23 cellular contexts compared by ENCODE assay signal in the genomic region with DNA sequence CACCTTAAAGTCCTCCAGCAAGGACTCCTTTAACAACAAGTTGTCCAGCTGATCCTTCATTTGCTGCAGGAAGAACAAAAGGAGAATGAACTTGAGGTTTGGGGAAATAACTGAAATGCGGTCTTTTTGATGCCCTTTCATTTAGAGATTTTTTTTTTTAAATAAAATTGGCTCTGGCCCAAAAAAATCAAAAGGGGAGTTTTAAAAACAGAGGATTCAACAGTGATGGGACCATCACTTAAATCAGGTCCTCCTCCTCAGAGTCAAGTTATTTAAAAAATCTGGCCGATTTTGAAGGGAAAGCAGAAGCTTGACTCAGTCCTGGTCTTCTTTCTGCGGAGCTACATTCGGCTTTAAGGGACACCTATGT. TPM values are rescaled to one million over a fixed set of nuclear protein-coding genes. Genes with fewer than 3 reads are reported as not detected.
DNase-seq lines count a peak whose midpoint lies in the region; ATAC-seq and TF ChIP-seq lines count a peak whose summit lies in the region.
"Had no signal": no experiment of that assay in that cellular context is flagged by ENCODE, and none has a peak within 500 bp of the region (broad histone marks: within the 10 kb centered on the region; RNA-seq: fewer than 3 reads in every experiment).

No MANE protein-coding gene starts in this region.

- no peak overlapping the region for H2AFZ ChIP-seq in Loucy (ENCODE audit: low read length)

- no peaks in the 10 kb centered on the region for H4K20me1 ChIP-seq in Loucy (ENCODE audit: insufficient read depth, low read length, poor library complexity, severe bottlenecking)

- no peaks in the 10 kb centered on the region for H3K9me2 ChIP-seq in Loucy (replicated peaks; ENCODE audit: low read depth, low read length)
- H3K9me2 ChIP-seq: SK-N-SH had no signal

- no peak overlapping the region for H3K4me3 ChIP-seq in left ventricle myocardium inferior
- H3K4me3 ChIP-seq in heart right ventricle = peak overlapping the region in 1 of 10 donors; percentile 49
- no peak overlapping the region for H3K4me3 ChIP-seq in Loucy (ENCODE audit: low read length, poor library complexity, severe bottlenecking)
- peak overlapping the region in 1 of 2 donors; percentile 39 for H3K4me3 ChIP-seq in left lung
- no peak overlapping the region for H3K4me3 ChIP-seq in thymus (ENCODE audit: low read length)
- H3K4me3 ChIP-seq: lung, prostate gland had no signal

- H3K27me3 ChIP-seq in left ventricle myocardium inferior (ENCODE audit: low read depth) = peaks cover 27% of the 10 kb centered on the region
- H3K27me3 ChIP-seq in heart right ventricle = peaks cover 0 to 22% (median 0%) of the 10 kb centered on the region in 7 donors
- no peaks in the 10 kb centered on the region for H3K27me3 ChIP-seq in Loucy (ENCODE audit: insufficient read depth, low read length, poor library complexity, severe bottlenecking)
- H3K27me3 ChIP-seq in left lung = peaks cover 0 to 4% of the 10 kb centered on the region in 2 donors
- H3K27me3 ChIP-seq in thymus (ENCODE audit: control insufficient read depth, insufficient read depth) = peaks cover 2% of the 10 kb centered on the region

- H3K36me3 ChIP-seq in left ventricle myocardium inferior (no peaks in the 10 kb centered on the region), heart right ventricle (no peaks in the 10 kb centered on the region), Loucy (ENCODE audit: insufficient read depth, low read length) (no peaks in the 10 kb centered on the region), left lung (peaks cover 0 to 8% of the 10 kb centered on the region in 2 donors), thymus (ENCODE audit: control insufficient read depth, insufficient read depth) (no peaks in the 10 kb centered on the region)
- H3K36me3 ChIP-seq: prostate gland had no signal

- H3K9me3 ChIP-seq in left ventricle myocardium inferior (replicated peaks) (no peaks in the 10 kb centered on the region), heart right ventricle (no peaks in the 10 kb centered on the region), Loucy (ENCODE audit: insufficient read depth, low read depth, low read length) (no peaks in the 10 kb centered on the region), left lung (no peaks in the 10 kb centered on the region), thymus (ENCODE audit: control insufficient read depth) (no peaks in the 10 kb centered on the region)
- H3K9me3 ChIP-seq: prostate gland, SK-N-SH had no signal

- TF ChIP-seq POLR2A in erythroblast (IDR thresholded peaks at IDR 0.05; ENCODE audit: low read length) = no peak

- intact Hi-C loops in left ventricle myocardium inferior (cut with micrococcal nuclease) = no loop called here
- intact Hi-C loops in heart right ventricle (cut with DNase I) = no loop called here
- intact Hi-C loops in left lung (cut with DNase I) = no loop called here

- peak overlapping the region; percentile 45 for H3K4me2 ChIP-seq in Loucy (ENCODE audit: low read depth, low read length, poor library complexity, severe bottlenecking)
- H3K4me2 ChIP-seq: SK-N-SH had no signal

- H3K27ac ChIP-seq in left ventricle myocardium inferior (replicated peaks) (peak overlapping the region; percentile 30), heart right ventricle (peak overlapping the region in 1 of 10 donors; percentile 91), left lung (peak overlapping the region; percentile 13 to 80), thymus (ENCODE audit: low read depth) (peak overlapping the region; percentile 3)
- H3K27ac ChIP-seq: prostate gland had no signal

- DNase-seq in left ventricle myocardium inferior (no peak), heart right ventricle (no peak), left lung (no peak), erythroblast (lab: John Stamatoyannopoulos, UW) (no peak), SIG-M5 (lab: John Stamatoyannopoulos, UW) (no peak)
- DNase-seq: activated CD4-positive, alpha-beta T cell treated with anti-CD3 and anti-CD28 coated beads, Interleukin-2, amount 10 ng/mL, durations not matched to agents 7 days and 5 days; caudate nucleus; effector CD8-positive, alpha-beta T cell; GOT3; immature natural killer cell; NCI-H1417; NCI-H82; SK-N-SH had no signal

- H3K4me1 ChIP-seq in left ventricle myocardium inferior = no peaks in the 10 kb centered on the region
- peaks cover 0 to 80% (median 0%) of the 10 kb centered on the region in 9 donors for H3K4me1 ChIP-seq in heart right ventricle
- H3K4me1 ChIP-seq in Loucy (ENCODE audit: insufficient read depth, low read length, poor library complexity, severe bottlenecking) = peaks cover 91% of the 10 kb centered on the region
- peaks cover 10 to 79% of the 10 kb centered on the region in 2 donors for H3K4me1 ChIP-seq in left lung
- H3K4me1 ChIP-seq in thymus (ENCODE audit: control insufficient read depth, insufficient read depth, low read length) = peaks cover 47% of the 10 kb centered on the region
- H3K4me1 ChIP-seq: prostate gland had no signal

- 69 to 71% methylated on average over 4 of the region's 4 CpGs for WGBS in heart right ventricle, 2 donors
- WGBS in thymus = 52% methylated on average over 4 of the region's 4 CpGs

- H3K9ac ChIP-seq in Loucy (ENCODE audit: low read depth, low read length, poor library complexity, severe bottlenecking) = peak overlapping the region; percentile 46
- H3K9ac ChIP-seq: SK-N-SH had no signal

- TF ChIP-seq CTCF in left ventricle myocardium inferior (IDR thresholded peaks at IDR 0.05; ENCODE audit: borderline replicate concordance) = no peak
- TF ChIP-seq CTCF in heart right ventricle (IDR thresholded peaks at IDR 0.05) = no peak
- no peak for TF ChIP-seq CTCF in Loucy (conservative IDR thresholded peaks at IDR 0.05; ENCODE audit: low read length)
- TF ChIP-seq CTCF in left lung (IDR thresholded peaks at IDR 0.05) = no peak

- no peaks in the 10 kb centered on the region for H3F3A ChIP-seq in Loucy (ENCODE audit: low read depth)

- ATAC-seq in heart right ventricle = no peak
- ATAC-seq in left lung = no peak
- no peak for ATAC-seq in GM21447 (IDR thresholded peaks at IDR 0.05; ENCODE audit: unreplicated experiment)
- ATAC-seq: Panc1 had no signal

- H3K79me2 ChIP-seq in Loucy (ENCODE audit: insufficient read depth, low read length) = no peaks in the 10 kb centered on the region

RNA-seq across cellular contexts. Expression of a gene that starts 0.8 kb away (rescaled TPM):
- not detected for total RNA-seq in left ventricle myocardium inferior
- total RNA-seq in heart right ventricle = not detected
- polyA plus RNA-seq in heart right ventricle = not detected
- not detected for total RNA-seq in left lung
- 1.0 TPM for polyA plus RNA-seq in thymus
- total RNA-seq: activated CD4-positive, alpha-beta T cell treated with anti-CD3 and anti-CD28 coated beads, Interleukin-2, amount 10 ng/mL, durations not matched to agents 7 days and 5 days; Calu3; fibroblast of lung; G401; neural crest cell; prostate gland had no signal
- polyA plus RNA-seq: fibroblast of lung, immature natural killer cell, SK-N-SH had no signal

RNA-seq across cellular contexts. Expression of a gene that starts 1.0 kb away (rescaled TPM):
- total RNA-seq in left ventricle myocardium inferior (0.38 TPM), heart right ventricle (1 to 10 TPM in 3 of 10 donors, under 1 TPM in 5, not detected in 2; 0.25 to 2.6 (median 0.74) TPM), left lung (1 to 10 TPM; 3.0 to 6.2 TPM)
- polyA plus RNA-seq in heart right ventricle (1 to 10 TPM in 1 of 2 donors, under 1 TPM in 1; 0.81 to 1.1 TPM), thymus (19.1 TPM)
- total RNA-seq: Calu3, fibroblast of lung, G401, neural crest cell, prostate gland had no signal
- polyA plus RNA-seq: fibroblast of lung, SK-N-SH had no signal
